In genomic region chr12:64389154-64389553, GRCh38 we compare ENCODE assay signal across 24 cellular contexts. TPM values are rescaled to one million over a fixed set of nuclear protein-coding genes. Genes with fewer than 3 reads are reported as not detected.
DNase-seq lines count a peak whose midpoint lies in the region; ATAC-seq and TF ChIP-seq lines count a peak whose summit lies in the region.
"Had no signal": no experiment of that assay in that cellular context is flagged by ENCODE, and none has a peak within 500 bp of the region (broad histone marks: within the 10 kb centered on the region; RNA-seq: fewer than 3 reads in every experiment).

No MANE protein-coding gene starts in this region.

- no peak overlapping the region for H3K4me3 Mint-ChIP-seq in T-helper 17 cell
- no peak overlapping the region for H3K4me3 Mint-ChIP-seq in activated CD4-positive, alpha-beta T cell treated with anti-CD3 and anti-CD28 coated beads, Interleukin-2, amount 10 ng/mL, durations not matched to agents 24 days and 14 days
- H3K4me3 Mint-ChIP-seq: nephron progenitor cell; stimulated activated naive CD8-positive, alpha-beta T cell treated with anti-CD3 and anti-CD28 coated beads, Interleukin-15, Interleukin-2, amounts not matched to agents 100 ng/mL and 50 ng/mL, for 24 hours had no signal

- TF ChIP-seq CTCF in sigmoid colon (IDR thresholded peaks at IDR 0.05): no peak

- intact Hi-C loops in sigmoid colon (cut with DNase I): no loop called here
- intact Hi-C loops in activated CD4-positive, alpha-beta T cell treated with anti-CD3 and anti-CD28 coated beads, Interleukin-2, amount 10 ng/mL, durations not matched to agents 24 days and 14 days (cut with micrococcal nuclease): loop anchor here (5.0 kb wide), 2 partner anchors 97 to 547 kb away; partner anchors contain the start of gene SRGAP1

- peak overlapping the region in 12 of 21 experiments; percentile 32 to 77 (median 56) for H3K27ac ChIP-seq in skin epidermis
- H3K27ac ChIP-seq in sigmoid colon: no peak overlapping the region
- H3K27ac ChIP-seq: coronary artery, transverse colon had no signal

- WGBS in sigmoid colon, 2 donors: 88% methylated on average over 18 of the region's 18 CpGs

- no peak for TF ChIP-seq POLR2A in sigmoid colon (IDR thresholded peaks at IDR 0.05)

- H3K36me3 Mint-ChIP-seq in T-helper 17 cell (ENCODE audit: low read depth): no peaks in the 10 kb centered on the region
- H3K36me3 Mint-ChIP-seq in activated CD4-positive, alpha-beta T cell treated with anti-CD3 and anti-CD28 coated beads, Interleukin-2, amount 10 ng/mL, durations not matched to agents 24 days and 14 days (ENCODE audit: low read depth): no peaks in the 10 kb centered on the region

- DNase-seq in NCI-H1417 (lab: John Stamatoyannopoulos, UW) (peak; percentile 39 to 97 (median 71)), NCI-H1417 treated with DMSO at 0.1 percent for 48 hours (lab: John Stamatoyannopoulos, UW) (no peak), NCI-H2029 (lab: John Stamatoyannopoulos, UW) (peak; percentile 82), T-helper 17 cell (no peak), sigmoid colon (no peak)
- no peak for DNase-seq in activated CD4-positive, alpha-beta T cell treated with anti-CD3 and anti-CD28 coated beads, Interleukin-2, amount 10 ng/mL, durations not matched to agents 24 days and 14 days
- DNase-seq in activated CD4-positive, alpha-beta T cell treated with anti-CD3 and anti-CD28 coated beads for 48 hours: no peak
- DNase-seq: 8988T; activated CD4-positive, alpha-beta T cell treated with anti-CD3 and anti-CD28 coated beads for 4 hours; activated naive CD8-positive, alpha-beta T cell treated with anti-CD3 and anti-CD28 coated beads, Interleukin-2, amount 50 U/mL, for 24 hours; foreskin melanocyte; MG63; midbrain; NCI-H226; nephron progenitor cell; transverse colon had no signal

- no peak for TF ChIP-seq EP300 in sigmoid colon (IDR thresholded peaks at IDR 0.05)

- peak overlapping the region; percentile 56 for H3K27ac Mint-ChIP-seq in T-helper 17 cell
- no peak overlapping the region for H3K27ac Mint-ChIP-seq in activated CD4-positive, alpha-beta T cell treated with anti-CD3 and anti-CD28 coated beads, Interleukin-2, amount 10 ng/mL, durations not matched to agents 24 days and 14 days
- H3K27ac Mint-ChIP-seq: activated T-helper 17 cell treated with anti-CD3 and anti-CD28 coated beads, Interleukin-2, amount 50 U/mL, for 72 hours; nephron progenitor cell had no signal

- H3K9me3 ChIP-seq in T-helper 17 cell (ENCODE audit: control insufficient read depth, low read length, poor library complexity, severe bottlenecking) (no peaks in the 10 kb centered on the region), sigmoid colon (no peaks in the 10 kb centered on the region)
- H3K9me3 ChIP-seq: HAP-1, MG63, transverse colon had no signal

- no peaks in the 10 kb centered on the region for H3K27me3 Mint-ChIP-seq in T-helper 17 cell
- peaks cover 13% of the 10 kb centered on the region for H3K27me3 Mint-ChIP-seq in activated CD4-positive, alpha-beta T cell treated with anti-CD3 and anti-CD28 coated beads, Interleukin-2, amount 10 ng/mL, durations not matched to agents 24 days and 14 days
- H3K27me3 Mint-ChIP-seq: activated T-helper 17 cell treated with anti-CD3 and anti-CD28 coated beads, Interleukin-2, amount 50 U/mL, for 72 hours had no signal

- ATAC-seq in T-helper 17 cell: no peak
- ATAC-seq: activated naive CD8-positive, alpha-beta T cell treated with anti-CD3 and anti-CD28 coated beads, Interleukin-2, amount 50 U/mL, for 24 hours; activated T-helper 17 cell treated with anti-CD3 and anti-CD28 coated beads, Interleukin-2, amount 50 U/mL, for 72 hours; left lobe of liver had no signal

- peaks cover 33% of the 10 kb centered on the region for H3K4me1 Mint-ChIP-seq in T-helper 17 cell
- H3K4me1 Mint-ChIP-seq in activated CD4-positive, alpha-beta T cell treated with anti-CD3 and anti-CD28 coated beads, Interleukin-2, amount 10 ng/mL, durations not matched to agents 24 days and 14 days: peaks cover 24% of the 10 kb centered on the region
- H3K4me1 Mint-ChIP-seq: nephron progenitor cell had no signal

- H3K36me3 ChIP-seq in sigmoid colon: no peaks in the 10 kb centered on the region
- H3K36me3 ChIP-seq: HAP-1, MG63, transverse colon had no signal

- H3K4me3 ChIP-seq in skin epidermis (peak overlapping the region in 4 of 7 experiments; percentile 1 to 40 (median 30)), sigmoid colon (no peak overlapping the region)
- H3K4me3 ChIP-seq: coronary artery, HAP-1, MG63, transverse colon had no signal

- H3K9me3 Mint-ChIP-seq in activated CD4-positive, alpha-beta T cell treated with anti-CD3 and anti-CD28 coated beads, Interleukin-2, amount 10 ng/mL, durations not matched to agents 24 days and 14 days: no peaks in the 10 kb centered on the region
- H3K9me3 Mint-ChIP-seq: activated naive CD8-positive, alpha-beta T cell treated with anti-CD3 and anti-CD28 coated beads, Interleukin-2, amount 50 U/mL, for 24 hours; activated T-helper 17 cell treated with anti-CD3 and anti-CD28 coated beads, Interleukin-2, amount 50 U/mL, for 72 hours; nephron progenitor cell; stimulated activated naive CD8-positive, alpha-beta T cell treated with anti-CD3 and anti-CD28 coated beads, Interleukin-15, Interleukin-2, amounts not matched to agents 100 ng/mL and 50 ng/mL, for 24 hours had no signal

- H3K4me1 ChIP-seq in sigmoid colon: peaks cover 0 to 10% (median 8%) of the 10 kb centered on the region in 4 donors
- H3K4me1 ChIP-seq: HAP-1 had no signal

- H3K27me3 ChIP-seq in sigmoid colon: peaks cover 14 to 37% (median 18%) of the 10 kb centered on the region in 3 donors
- H3K27me3 ChIP-seq: MG63 had no signal

RNA-seq across cellular contexts. Expression of gene C12orf56, which starts 1.4 kb away (rescaled TPM):
- total RNA-seq in T-helper 17 cell (under 1 TPM in 1 of 2 donors, not detected in 1; 0.17 TPM), sigmoid colon (under 1 TPM in 1 of 4 donors, not detected in 3; 0.28 TPM)
- 1 to 10 TPM in 1 of 3 donors, under 1 TPM in 2; 0.22 to 2.1 (median 0.60) TPM for polyA plus RNA-seq in sigmoid colon
- total RNA-seq in activated CD4-positive, alpha-beta T cell treated with anti-CD3 and anti-CD28 coated beads, Interleukin-2, amount 10 ng/mL, durations not matched to agents 24 days and 14 days: 0.40 TPM in 1 of 2 replicates, not detected in the other
- total RNA-seq: activated T-helper 17 cell treated with anti-CD3 and anti-CD28 coated beads, Interleukin-2, amount 50 U/mL, for 72 hours; left lobe of liver; posterior vena cava had no signal
- polyA plus RNA-seq: BJ had no signal

RNA-seq across cellular contexts. Expression of gene XPOT, which starts 15.0 kb away (rescaled TPM):
- 10 to 100 TPM; 58.2 to 61.6 TPM for total RNA-seq in T-helper 17 cell
- total RNA-seq in sigmoid colon: 10 to 100 TPM; 26.9 to 33.4 (median 30.1) TPM
- 10 to 100 TPM in 2 of 3 donors, 1 to 10 TPM in 1; 7.8 to 21.4 (median 10.6) TPM for polyA plus RNA-seq in sigmoid colon
- total RNA-seq in activated CD4-positive, alpha-beta T cell treated with anti-CD3 and anti-CD28 coated beads, Interleukin-2, amount 10 ng/mL, durations not matched to agents 24 days and 14 days: 158 and 163 TPM in 2 replicates

Comparison
In these comparisons a context has a peak if more than half of its experiments do, and no peak if none do; other contexts are left out.
1. DNase-seq: peak in NCI-H1417 (3 of 3) and NCI-H2029 (single experiment); none in NCI-H1417 treated with DMSO at 0.1 percent for 48 hours (single experiment), T-helper 17 cell (0 of 3), sigmoid colon (single experiment), activated CD4-positive, alpha-beta T cell treated with anti-CD3 and anti-CD28 coated beads, Interleukin-2, amount 10 ng/mL, durations not matched to agents 24 days and 14 days (single experiment) and activated CD4-positive, alpha-beta T cell treated with anti-CD3 and anti-CD28 coated beads for 48 hours (single experiment).
2. H3K27ac ChIP-seq: peak in skin epidermis (12 of 21); none in sigmoid colon (0 of 4).
3. H3K4me3 ChIP-seq: peak in skin epidermis (4 of 7); none in sigmoid colon (0 of 4).